Comparison of ENCODE assay signal across 1 cellular context in the genomic region with DNA sequence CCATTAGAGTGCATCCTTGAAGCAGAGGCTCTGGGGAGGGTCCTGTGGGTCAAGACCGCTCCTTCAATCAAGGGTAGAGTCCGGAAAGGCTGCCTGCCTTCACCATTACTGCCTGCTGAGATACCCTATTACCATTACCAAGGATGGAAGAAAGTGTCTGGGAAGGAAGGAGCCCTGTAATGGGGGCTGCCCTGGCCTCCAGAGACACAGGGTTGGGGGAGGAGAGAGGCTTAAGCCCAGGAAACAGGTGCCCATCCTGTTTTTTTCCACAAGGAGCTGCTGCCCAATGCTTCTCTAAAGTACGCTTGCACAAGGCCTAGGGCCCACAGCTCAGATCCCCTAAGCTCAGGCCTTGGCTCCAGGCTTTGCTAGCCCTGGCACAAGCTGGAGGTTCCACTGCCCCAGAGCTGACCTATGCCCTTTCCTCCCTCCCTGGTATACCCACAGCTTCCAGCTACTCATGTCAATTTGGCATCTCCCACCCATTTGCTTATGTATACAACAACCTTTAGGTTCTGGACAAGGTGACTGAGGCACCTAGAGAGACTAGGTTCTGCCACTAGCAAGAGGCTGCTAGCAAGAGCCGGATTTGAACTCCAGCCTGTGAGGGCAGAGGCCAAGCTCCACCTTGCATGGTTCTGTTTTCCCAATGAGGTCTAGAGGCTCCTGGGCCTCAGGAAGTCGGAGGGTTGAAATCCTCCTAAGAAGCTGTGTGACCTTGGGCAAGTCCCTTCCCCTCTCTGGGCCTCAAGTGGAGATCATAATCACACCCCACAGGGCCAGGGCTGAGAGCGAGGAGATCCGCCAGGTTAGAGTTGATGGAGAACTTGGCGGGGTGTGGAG.
TF ChIP-seq lines count a peak whose summit lies in the region.

No MANE protein-coding gene starts in this region.

TF ChIP-seq in IMR-90, 13 proteins besides CTCF, POLR2A, EP300 and RAD21:
- TF ChIP-seq CEBPB (IDR thresholded peaks at IDR 0.05; ENCODE audit: low read depth, low read length) = no peak
